Comparison of ENCODE assay signal across 23 cellular contexts in genomic region chr13:38674208-38674607, GRCh38. TPM values are rescaled to one million over a fixed set of nuclear protein-coding genes. Genes with fewer than 3 reads are reported as not detected.
DNase-seq lines count a peak whose midpoint lies in the region; ATAC-seq, FAIRE-seq and TF ChIP-seq lines count a peak whose summit lies in the region.
"Had no signal": no experiment of that assay in that cellular context is flagged by ENCODE, and none has a peak within 500 bp of the region (broad histone marks: within the 10 kb centered on the region; RNA-seq: fewer than 3 reads in every experiment).

No MANE protein-coding gene starts in this region.

- no peak for ATAC-seq in naive thymus-derived CD8-positive, alpha-beta T cell
- ATAC-seq: Panc1, Right ventricle myocardium inferior had no signal

- no peak overlapping the region for H3K4me2 ChIP-seq in keratinocyte (ENCODE audit: control insufficient read depth, extremely low read depth, insufficient read depth, low read depth, low read length)
- H3K4me2 ChIP-seq: KMS-11 had no signal

- H2AFZ ChIP-seq in keratinocyte (ENCODE audit: control insufficient read depth, low read length) = no peak overlapping the region

- H3K27me3 Mint-ChIP-seq in T-helper 2 cell treated with Interferon-gamma antibody and Interleukin-4, amounts not matched to agents 5 μg/mL and 100 μg/mL, for 36 hours (ENCODE audit: low read depth) = no peaks in the 10 kb centered on the region
- H3K27me3 Mint-ChIP-seq in naive thymus-derived CD8-positive, alpha-beta T cell = peaks cover 2 to 22% (median 11%) of the 10 kb centered on the region in 5 donors

- dilution Hi-C loops in keratinocyte (cut with MboI; ENCODE audit: extremely low pct_ligation_motif_present, low sequenced_read_pairs) = no loop called here

- no peaks in the 10 kb centered on the region for H4K20me1 ChIP-seq in keratinocyte (ENCODE audit: control insufficient read depth, extremely low read depth, insufficient read depth, low read length)

- peaks cover 4% of the 10 kb centered on the region for H3K4me1 ChIP-seq in keratinocyte (ENCODE audit: control insufficient read depth, extremely low read depth, insufficient read depth, low read length)

- FAIRE-seq in bronchial epithelial cell (lab: Jason Lieb, UNC) = no peak
- peak; percentile 41 for FAIRE-seq in keratinocyte (lab: Jason Lieb, UNC)
- FAIRE-seq: GM12891, GM19239 had no signal

- H3K27me3 ChIP-seq in bronchial epithelial cell (ENCODE audit: control insufficient read depth, insufficient read depth, low read length) (no peaks in the 10 kb centered on the region), keratinocyte (ENCODE audit: control insufficient read depth, extremely low read depth, insufficient read depth, low read length) (peaks cover 3% of the 10 kb centered on the region)

- DNase-seq in NCI-H82 (lab: John Stamatoyannopoulos, UW) (peak; percentile 47), NCI-H82 treated with DMSO at 0.1 percent for 48 hours (lab: John Stamatoyannopoulos, UW; ENCODE audit: unreplicated experiment) (no peak), NCI-H524 (lab: John Stamatoyannopoulos, UW) (peak; percentile 54 to 74), bronchial epithelial cell (ENCODE audit: low read depth) (peak; percentile 69), keratinocyte (ENCODE audit: low read depth, low spot score) (no peak), HEK293T (ENCODE audit: extremely low spot score) (no peak)
- DNase-seq in T-helper 2 cell treated with Interferon-gamma antibody and Interleukin-4, amounts not matched to agents 5 μg/mL and 100 μg/mL, for 36 hours (ENCODE audit: low spot score) = no peak
- no peak for DNase-seq in naive thymus-derived CD8-positive, alpha-beta T cell
- DNase-seq: 8988T; CD4-positive, alpha-beta T cell; DMS153; HCEC 1CT; NCI-H1436 treated with DMSO at 0.1 percent for 48 hours; NCI-H2029; NCI-H2171 treated with DMSO at 0.1 percent for 48 hours; NCI-H526; SW 1271 had no signal

- no peak overlapping the region for H3K27ac Mint-ChIP-seq in T-helper 2 cell treated with Interferon-gamma antibody and Interleukin-4, amounts not matched to agents 5 μg/mL and 100 μg/mL, for 36 hours
- H3K27ac Mint-ChIP-seq in naive thymus-derived CD8-positive, alpha-beta T cell = no peak overlapping the region
- H3K27ac Mint-ChIP-seq: CD4-positive, alpha-beta T cell had no signal

- no peak overlapping the region for H3K4me3 Mint-ChIP-seq in T-helper 2 cell treated with Interferon-gamma antibody and Interleukin-4, amounts not matched to agents 5 μg/mL and 100 μg/mL, for 36 hours
- no peak overlapping the region for H3K4me3 Mint-ChIP-seq in naive thymus-derived CD8-positive, alpha-beta T cell
- H3K4me3 Mint-ChIP-seq: CD4-positive, alpha-beta T cell had no signal

- H3K36me3 Mint-ChIP-seq in T-helper 2 cell treated with Interferon-gamma antibody and Interleukin-4, amounts not matched to agents 5 μg/mL and 100 μg/mL, for 36 hours (ENCODE audit: low read depth) = no peaks in the 10 kb centered on the region
- H3K36me3 Mint-ChIP-seq in naive thymus-derived CD8-positive, alpha-beta T cell = no peaks in the 10 kb centered on the region

- H3K9me3 ChIP-seq in keratinocyte (ENCODE audit: control insufficient read depth, low read depth, low read length) = no peaks in the 10 kb centered on the region

- H3K9me3 Mint-ChIP-seq in T-helper 2 cell treated with Interferon-gamma antibody and Interleukin-4, amounts not matched to agents 5 μg/mL and 100 μg/mL, for 36 hours = no peaks in the 10 kb centered on the region
- no peaks in the 10 kb centered on the region for H3K9me3 Mint-ChIP-seq in naive thymus-derived CD8-positive, alpha-beta T cell

- H3K4me1 Mint-ChIP-seq in T-helper 2 cell treated with Interferon-gamma antibody and Interleukin-4, amounts not matched to agents 5 μg/mL and 100 μg/mL, for 36 hours (ENCODE audit: low read depth) = no peaks in the 10 kb centered on the region
- H3K4me1 Mint-ChIP-seq in naive thymus-derived CD8-positive, alpha-beta T cell = no peaks in the 10 kb centered on the region

- CTCF ChIA-PET in HEK293T (lab: Yijun Ruan, JAX) = interaction anchor here (0.7 kb wide), 1 partner anchor 13 kb away, joined by 3 read pairs; the partner anchor contains the start of gene FREM2

- no peak overlapping the region for H3K9ac ChIP-seq in keratinocyte (ENCODE audit: control insufficient read depth, extremely low read depth, insufficient read depth, low read length)
- H3K9ac ChIP-seq: KMS-11 had no signal

- no peaks in the 10 kb centered on the region for H3K79me2 ChIP-seq in keratinocyte (ENCODE audit: control insufficient read depth, insufficient read depth, low read length)

- no peaks in the 10 kb centered on the region for H3K36me3 ChIP-seq in bronchial epithelial cell (ENCODE audit: control insufficient read depth, insufficient read depth, low read length)
- no peaks in the 10 kb centered on the region for H3K36me3 ChIP-seq in keratinocyte (ENCODE audit: control insufficient read depth in 2 of 2, extremely low read depth in 1 of 2, insufficient read depth in 2 of 2, low read length in 2 of 2)

- no peak for TF ChIP-seq CTCF in bronchial epithelial cell (IDR thresholded peaks at IDR 0.05; ENCODE audit: insufficient read depth, low read length, severe bottlenecking)
- TF ChIP-seq CTCF in keratinocyte (optimal IDR thresholded peaks at IDR 0.05 in 1 of 3, IDR thresholded peaks at IDR 0.05 in 1 of 3, conservative IDR thresholded peaks at IDR 0.05 in 1 of 3; ENCODE audit: extremely low read depth in 1 of 3, insufficient read depth in 2 of 3, low read length in 3 of 3) = no peak

- POLR2A ChIA-PET in HEK293T (lab: Yijun Ruan, JAX) = no interaction called here
- POLR2A ChIA-PET in naive thymus-derived CD8-positive, alpha-beta T cell (lab: Charles Lee) = no interaction called here

- H3K4me3 ChIP-seq in bronchial epithelial cell (ENCODE audit: low read depth, low read length) = no peak overlapping the region
- H3K4me3 ChIP-seq in keratinocyte (ENCODE audit: control insufficient read depth in 2 of 3, extremely low read depth in 1 of 3, insufficient read depth in 2 of 3, low read depth in 1 of 3, low read length in 3 of 3) = no peak overlapping the region

- H3K27ac ChIP-seq in keratinocyte (ENCODE audit: control insufficient read depth, insufficient read depth, low read length) = no peak overlapping the region
- H3K27ac ChIP-seq: KMS-11 had no signal

- H3K9me1 ChIP-seq in keratinocyte (ENCODE audit: control insufficient read depth, extremely low read depth, insufficient read depth, low read length) = no peaks in the 10 kb centered on the region

TF ChIP-seq in HEK293T, 16 proteins besides CTCF, POLR2A, EP300 and RAD21:
- no peak for TF ChIP-seq CTBP1 (IDR thresholded peaks at IDR 0.05; ENCODE audit: borderline replicate concordance)
- no peak for TF ChIP-seq PKNOX1 (IDR thresholded peaks at IDR 0.05)
- no peak for TF ChIP-seq FOXK2 (IDR thresholded peaks at IDR 0.05)
- TF ChIP-seq SP1 (IDR thresholded peaks at IDR 0.05) = no peak
- TF ChIP-seq SUZ12 (IDR thresholded peaks at IDR 0.05) = no peak
- no peak for TF ChIP-seq NFRKB (IDR thresholded peaks at IDR 0.05)
- no peak for TF ChIP-seq TARDBP (IDR thresholded peaks at IDR 0.05)

RNA-seq across cellular contexts. Expression of gene FREM2, which starts 12.7 kb away (rescaled TPM):
- total RNA-seq in bronchial epithelial cell = under 0.01 TPM in 1 of 2 replicates, not detected in the other
- 0.01 to 0.07 TPM (median 0.03 TPM) in 3 replicates for polyA plus RNA-seq in keratinocyte
- not detected for polyA plus RNA-seq in keratinocyte (2011; ENCODE audit: low read depth)
- under 0.01 TPM in 2 replicates for polyA plus RNA-seq in keratinocyte (2011; cell fraction: cytosol; rRNA removed)
- 0.01 and 0.04 TPM in 2 replicates for polyA plus RNA-seq in keratinocyte (2011; cell fraction: nucleus; rRNA removed)
- 0.03 TPM in 1 of 2 replicates, not detected in the other for polyA plus RNA-seq in keratinocyte (2012; ENCODE audit: low replicate concordance)
- polyA minus RNA-seq in keratinocyte = 0.10 to 0.13 TPM (median 0.10 TPM) in 3 replicates
- polyA minus RNA-seq in keratinocyte (2011; cell fraction: cytosol; rRNA and poly(A)+ RNA removed) = not detected
- polyA minus RNA-seq in keratinocyte (2011; cell fraction: nucleus; rRNA and poly(A)+ RNA removed) = 0.08 and 0.53 TPM in 2 replicates
- total RNA-seq in naive thymus-derived CD8-positive, alpha-beta T cell = not detected
- polyA plus RNA-seq in naive thymus-derived CD8-positive, alpha-beta T cell = not detected
- total RNA-seq: CD4-positive, alpha-beta T cell had no signal
- polyA plus RNA-seq: BJ had no signal

Comparison
In these comparisons a context has a peak if more than half of its experiments do, and no peak if none do; other contexts are left out.
1. DNase-seq: peak in NCI-H82 (single experiment), NCI-H524 (2 of 2) and bronchial epithelial cell (single experiment); none in NCI-H82 treated with DMSO at 0.1 percent for 48 hours (single experiment), keratinocyte (single experiment), T-helper 2 cell treated with Interferon-gamma antibody and Interleukin-4, amounts not matched to agents 5 μg/mL and 100 μg/mL, for 36 hours (single experiment), HEK293T (single experiment) and naive thymus-derived CD8-positive, alpha-beta T cell (0 of 10).